ENCODE assay signal across 14 cellular contexts in genomic region chr10:47090903-47091302, GRCh38.
"Had no signal": no experiment of that assay in that cellular context is flagged by ENCODE, and none has a peak within 500 bp of the region (broad histone marks: within the 10 kb centered on the region; RNA-seq: fewer than 3 reads in every experiment).

No MANE protein-coding gene starts in this region.

- DNase-seq: activated CD4-positive, CD25-positive, alpha-beta regulatory T cell; activated gamma-delta T cell treated with Interleukin-2 at 50 U/mL for 16 hours; activated naive CD8-positive, alpha-beta T cell treated with anti-CD3 and anti-CD28 coated beads for 36 hours; activated T-cell treated with anti-CD3 and anti-CD28 coated beads, Interleukin-2, amount 50 U/mL, for 72 hours; effector CD4-positive, alpha-beta T cell; gastrocnemius medialis; heart right ventricle; mammary epithelial cell; natural killer cell; stimulated activated CD4-positive, alpha-beta T cell treated with anti-CD3 and anti-CD28 coated beads, Interleukin-12 subunit alpha, Interleukin-12 subunit beta, amount 100 ng/mL, for 4 hours; stimulated activated CD4-positive, alpha-beta T cell treated with anti-CD3 and anti-CD28 coated beads, Interleukin-2, amount 100 ng/mL, for 48 hours; stimulated activated CD8-positive, alpha-beta memory T cell treated with anti-CD3 and anti-CD28 coated beads, Interleukin-4, amount 100 ng/mL, for 48 hours; T-helper 17 cell had no signal

- ATAC-seq: activated T-cell treated with anti-CD3 and anti-CD28 coated beads, Interleukin-2, amount 50 U/mL, for 72 hours; gastrocnemius medialis; heart right ventricle; left lobe of liver; natural killer cell; T-helper 17 cell had no signal
